Comparison of ENCODE assay signal across 1 cellular context in the genomic region with DNA sequence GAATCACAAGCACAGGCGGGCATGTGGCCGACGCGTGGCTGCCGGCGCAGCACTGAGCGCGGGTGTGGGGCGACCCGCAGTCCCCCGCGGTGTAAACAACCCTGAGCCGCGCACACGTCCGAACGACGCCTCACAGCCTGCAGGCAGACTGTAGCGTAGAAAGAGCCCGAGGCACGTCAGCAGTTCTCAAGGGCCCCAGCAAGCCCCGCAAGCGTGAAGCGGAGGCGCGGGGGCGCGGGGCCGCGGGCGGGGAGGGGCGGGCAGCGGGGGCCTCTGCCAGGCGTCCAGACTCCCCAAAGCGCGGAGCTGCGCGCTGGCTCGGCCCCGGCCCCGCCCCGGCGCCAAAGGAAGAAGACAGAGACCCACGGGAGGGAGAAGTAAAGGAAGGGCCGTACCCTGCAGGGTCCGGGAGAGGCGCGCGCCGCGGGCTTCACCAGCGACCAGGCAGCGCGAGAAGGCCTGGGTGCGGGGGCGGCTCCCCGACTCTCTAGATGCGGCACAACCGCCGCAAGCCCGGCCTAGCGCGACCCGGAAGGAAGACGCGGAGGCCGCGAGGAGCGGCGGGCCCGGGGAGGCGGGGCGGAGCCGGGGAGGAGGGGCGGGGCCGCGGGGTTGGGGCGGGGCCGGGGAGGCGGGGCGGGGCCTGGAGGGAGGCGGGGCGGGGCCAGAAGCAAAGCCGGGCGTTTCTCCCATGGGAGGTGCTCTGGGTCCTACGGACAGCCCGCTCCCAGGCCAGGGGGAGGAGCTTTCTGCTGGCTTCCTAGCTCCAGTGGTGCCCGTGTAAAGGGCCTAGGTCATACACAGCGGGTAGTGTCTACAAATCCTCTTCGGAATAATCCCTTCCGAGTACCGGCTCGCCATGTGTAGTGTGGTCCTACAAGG.
TF ChIP-seq lines count a peak whose summit lies in the region.

Gene FBXL4 (minus strand): TSS at position 536 of the 882 bp plus-strand sequence. CDS start 20,958 bp downstream, outside the sequence.

TF ChIP-seq in IMR-90, 13 proteins besides CTCF, POLR2A, EP300 and RAD21:
- TF ChIP-seq USF2 (IDR thresholded peaks at IDR 0.05; ENCODE audit: low read depth, low read length) (0 out of 2 replicates have a peak, but pooled peaks have one; percentile 20), CHD1 (IDR thresholded peaks at IDR 0.05; ENCODE audit: low read depth, low read length) (no peak), BHLHE40 (IDR thresholded peaks at IDR 0.05; ENCODE audit: low read depth, low read length) (peak; percentile 66), MAFK (IDR thresholded peaks at IDR 0.05; ENCODE audit: low read depth, low read length) (no peak), FOS (IDR thresholded peaks at IDR 0.05; ENCODE audit: low read depth, low read length) (no peak), MAZ (IDR thresholded peaks at IDR 0.05; ENCODE audit: borderline replicate concordance, low read depth, low read length) (peak; percentile 57; the same call in 1 of the 2 replicates), MXI1 (IDR thresholded peaks at IDR 0.05; ENCODE audit: borderline replicate concordance, low read depth, low read length) (peak; percentile 95)
